In genomic region chr11:111301840-111302113, GRCh38 we compare ENCODE assay signal across 30 cellular contexts. TPM values are rescaled to one million over a fixed set of nuclear protein-coding genes. Genes with fewer than 3 reads are reported as not detected.
"Had no signal": no experiment of that assay in that cellular context is flagged by ENCODE, and none has a peak within 500 bp of the region (broad histone marks: within the 10 kb centered on the region; RNA-seq: fewer than 3 reads in every experiment).

No MANE protein-coding gene starts in this region.

- H3K9me3 ChIP-seq: heart right ventricle, neutrophil, tibial nerve had no signal

- H3K4me3 ChIP-seq: heart right ventricle, smooth muscle cell, tibial nerve had no signal

- H3K27me3 ChIP-seq: tibial nerve had no signal

- H3K27ac ChIP-seq: foreskin keratinocyte, heart right ventricle, neutrophil, tibial nerve had no signal

- H3K36me3 ChIP-seq: heart right ventricle, neutrophil, tibial nerve had no signal

- DNase-seq: activated CD4-positive, alpha-beta memory T cell treated with anti-CD3 and anti-CD28 coated beads, Interleukin-2, amount 10 ng/mL, durations not matched to agents 7 days and 5 days; activated CD4-positive, alpha-beta T cell treated with anti-CD3 and anti-CD28 coated beads for 1 hour; activated CD4-positive, alpha-beta T cell treated with anti-CD3 and anti-CD28 coated beads, Interleukin-2, amount 10 ng/mL, durations not matched to agents 7 days and 5 days; activated naive CD8-positive, alpha-beta T cell treated with anti-CD3 and anti-CD28 coated beads, Interleukin-2, amount 50 U/mL, for 24 hours; activated T-cell treated with anti-CD3 and anti-CD28 coated beads, Interleukin-2, amount 50 U/mL, for 4 hours; amygdala; foreskin keratinocyte; heart right ventricle; left ventricle myocardium superior; mammary epithelial cell; naive B cell; nephron progenitor cell; retina; stimulated activated CD4-positive, alpha-beta T cell treated with anti-CD3 and anti-CD28 coated beads, Interleukin-1b, Interleukin-23, amount 100 ng/mL, for 48 hours; stimulated activated CD4-positive, alpha-beta T cell treated with anti-CD3 and anti-CD28 coated beads, Interleukin-4, amount 100 ng/mL, for 4 hours; stimulated activated CD8-positive, alpha-beta memory T cell treated with anti-CD3 and anti-CD28 coated beads, Interleukin-4, amount 100 ng/mL, for 48 hours; stimulated activated naive CD8-positive, alpha-beta T cell treated with anti-CD3 and anti-CD28 coated beads, Interleukin-15, amount 100 ng/mL, for 72 hours; T-helper 2 cell had no signal

- H3K4me1 ChIP-seq: foreskin keratinocyte had no signal

- ATAC-seq: activated T-cell treated with anti-CD3 and anti-CD28 coated beads, Interleukin-2, amount 50 U/mL, for 4 hours; activated T-helper 17 cell treated with anti-CD3 and anti-CD28 coated beads, Interleukin-2, amount 50 U/mL, for 72 hours; foreskin keratinocyte; heart right ventricle; left ventricle myocardium superior; stimulated activated memory B cell treated with anti-CD40 and anti-IgM and Interleukin-4, amounts not matched to agents 10 μg/mL and 1 μg/mL and 100 μg/mL, for 72 hours; stimulated activated naive CD8-positive, alpha-beta T cell treated with anti-CD3 and anti-CD28 coated beads, Interleukin-15, amount 100 ng/mL, for 72 hours; WTC11 had no signal

RNA-seq across cellular contexts. Expression of gene POU2AF3, which starts 3.4 kb away (rescaled TPM):
- total RNA-seq: activated CD4-positive, alpha-beta memory T cell treated with anti-CD3 and anti-CD28 coated beads, Interleukin-2, amount 10 ng/mL, durations not matched to agents 7 days and 5 days; activated CD4-positive, alpha-beta T cell treated with anti-CD3 and anti-CD28 coated beads, Interleukin-2, amount 10 ng/mL, durations not matched to agents 7 days and 5 days; activated T-cell treated with anti-CD3 and anti-CD28 coated beads, Interleukin-2, amount 50 U/mL, for 4 hours; activated T-helper 17 cell treated with anti-CD3 and anti-CD28 coated beads, Interleukin-2, amount 50 U/mL, for 72 hours; chondrocyte; endothelial cell of umbilical vein; foreskin keratinocyte; glomerular endothelial cell; osteocyte; smooth muscle cell had no signal

RNA-seq across cellular contexts. Expression of gene POU2AF2, which starts 56.3 kb away (rescaled TPM):
- total RNA-seq: activated CD4-positive, alpha-beta memory T cell treated with anti-CD3 and anti-CD28 coated beads, Interleukin-2, amount 10 ng/mL, durations not matched to agents 7 days and 5 days; activated CD4-positive, alpha-beta T cell treated with anti-CD3 and anti-CD28 coated beads, Interleukin-2, amount 10 ng/mL, durations not matched to agents 7 days and 5 days; activated T-cell treated with anti-CD3 and anti-CD28 coated beads, Interleukin-2, amount 50 U/mL, for 4 hours; chondrocyte; endothelial cell of umbilical vein; esophagus mucosa; foreskin keratinocyte; glomerular endothelial cell; heart right ventricle; left ventricle myocardium superior; mammary epithelial cell; osteocyte; progenitor cell of endocrine pancreas; smooth muscle cell; WTC11 had no signal
